Comparison of ENCODE assay signal across 22 cellular contexts in genomic region chr9:95351051-95351450, GRCh38. TPM values are rescaled to one million over a fixed set of nuclear protein-coding genes. Genes with fewer than 3 reads are reported as not detected.
A peak's percentile ranks its signal among the peaks of the same experiment; 100 is the strongest.
DNase-seq lines count a peak whose midpoint lies in the region; ATAC-seq, FAIRE-seq and TF ChIP-seq lines count a peak whose summit lies in the region.
"Had no signal": no experiment of that assay in that cellular context is flagged by ENCODE, and none has a peak within 500 bp of the region (broad histone marks: within the 10 kb centered on the region; RNA-seq: fewer than 3 reads in every experiment).

No MANE protein-coding gene starts in this region.

- H3K23ac ChIP-seq in H1 (ENCODE audit: insufficient read length) (no peak overlapping the region), neuronal stem cell (ENCODE audit: low read depth, low read length, poor library complexity) (peak overlapping the region; percentile 88)

- H3F3A ChIP-seq in GM23338 (replicated peaks; ENCODE audit: low read depth) = 0 out of 2 replicates have a peak, but pooled peaks cover 6% of the 10 kb centered on the region

- H3K4ac ChIP-seq in H1 (replicated peaks; ENCODE audit: insufficient read length, low read depth, low read length) (no peak overlapping the region), neuronal stem cell (ENCODE audit: low read length) (no peak overlapping the region)

- no peak overlapping the region for H3K56ac ChIP-seq in H1 (replicated peaks; ENCODE audit: insufficient read length, low read depth, low read length)

- 0 out of 2 replicates have a peak overlapping the region, but pooled peaks have one; percentile 81 for H2BK15ac ChIP-seq in H1 (ENCODE audit: low read length)
- H2BK15ac ChIP-seq in neuronal stem cell (ENCODE audit: low read length) = peak overlapping the region; percentile 97

- H2BK12ac ChIP-seq in H1 (ENCODE audit: low read depth, low read length) = no peak overlapping the region; the same call in 1 of the 2 replicates
- peak overlapping the region; percentile 60 for H2BK12ac ChIP-seq in neuronal stem cell (ENCODE audit: low read length)

- no peak for TF ChIP-seq RAD21 in H1 (IDR thresholded peaks at IDR 0.05 in 1 of 2, conservative IDR thresholded peaks at IDR 0.05 in 1 of 2; ENCODE audit: low read depth in 2 of 2, low read length in 2 of 2)

- H4K8ac ChIP-seq in H1 (ENCODE audit: extremely low read depth, insufficient read depth, low read length) (no peak overlapping the region; the same call in 1 of the 2 replicates), neuronal stem cell (ENCODE audit: low read depth, low read length) (no peak overlapping the region)

- H3K79me2 ChIP-seq in GM23338 (replicated peaks; ENCODE audit: insufficient read depth) (no peaks in the 10 kb centered on the region), H1 (ENCODE audit: control insufficient read depth in 1 of 2, insufficient read depth in 2 of 2, low read length in 2 of 2) (no peaks in the 10 kb centered on the region)

- DNase-seq in GM23338 (ENCODE audit: low spot score) (no peak), H1 (ENCODE audit: low read depth in 1 of 2, low spot score in 2 of 2) (peak in 1 of 2 experiments; percentile 35), neuronal stem cell (ENCODE audit: low spot score) (no peak), NCI-H2196 (lab: John Stamatoyannopoulos, UW; ENCODE audit: unreplicated experiment) (no peak), Kasumi-1 (lab: John Stamatoyannopoulos, UW) (no peak)
- DNase-seq in stimulated activated CD4-positive, alpha-beta T cell treated with anti-CD3 and anti-CD28 coated beads, Interleukin-4, amount 100 ng/mL, for 1 hour = no peak
- DNase-seq: Caco-2; CD4-positive, CD25-positive, alpha-beta regulatory T cell; CD8-positive, alpha-beta T cell; DMS153; DND-41; GOT3; H9 had no signal

- no peak overlapping the region for H2BK120ac ChIP-seq in H1 (replicated peaks; ENCODE audit: low read depth, low read length)
- H2BK120ac ChIP-seq in neuronal stem cell (ENCODE audit: low read depth, low read length) = no peak overlapping the region

- H3K4me2 ChIP-seq in GM23338 (no peak overlapping the region), H1 (ENCODE audit: insufficient read depth in 1 of 2, low read depth in 2 of 2, low read length in 2 of 2) (no peak overlapping the region), neuronal stem cell (ENCODE audit: insufficient read depth, low read length, poor library complexity, severe bottlenecking) (no peak overlapping the region)
- H3K4me2 ChIP-seq: BLaER1 had no signal

- peaks cover 35% of the 10 kb centered on the region for H3K27me3 Mint-ChIP-seq in GM23338 (ENCODE audit: insufficient read depth, low read depth, poor library complexity)

- no peaks in the 10 kb centered on the region; the same call in 2 of the 3 replicates for H3K4me1 Mint-ChIP-seq in GM23338

- no peak for TF ChIP-seq POLR2A in H1 (IDR thresholded peaks at IDR 0.05; ENCODE audit: control extremely low read depth in 1 of 2, low read depth in 2 of 2, low read length in 2 of 2)

- H2AK5ac ChIP-seq in H1 (ENCODE audit: low read depth, low read length) = no peak overlapping the region
- peak overlapping the region; percentile 91 for H2AK5ac ChIP-seq in neuronal stem cell (ENCODE audit: low read depth, low read length)

- H4K20me1 ChIP-seq in GM23338 (replicated peaks; ENCODE audit: insufficient read depth) (no peaks in the 10 kb centered on the region), H1 (replicated peaks in 1 of 2; ENCODE audit: control insufficient read depth in 1 of 2, insufficient read depth in 2 of 2, low read length in 2 of 2) (no peaks in the 10 kb centered on the region)
- H4K20me1 ChIP-seq: BLaER1 had no signal

- no peak overlapping the region for H2BK20ac ChIP-seq in H1 (ENCODE audit: low read length)

- H3K23me2 ChIP-seq in H1 (ENCODE audit: low read depth, low read length) = peaks cover 12% of the 10 kb centered on the region

- no peaks in the 10 kb centered on the region for H3K4me1 ChIP-seq in GM23338 (ENCODE audit: insufficient read depth)
- H3K4me1 ChIP-seq in H1 (replicated peaks in 1 of 4; ENCODE audit: control insufficient read depth in 3 of 4, insufficient read depth in 4 of 4, low read length in 3 of 4) = peaks cover 0 to 3% (median 1%) of the 10 kb centered on the region in 4 experiments; a peak in 4 of 7 replicates
- peaks cover 0 to 5% of the 10 kb centered on the region in 2 donors for H3K4me1 ChIP-seq in neuronal stem cell (ENCODE audit: control insufficient read depth in 2 of 2, insufficient read depth in 1 of 2, low read depth in 1 of 2, low read length in 2 of 2)
- H3K4me1 ChIP-seq: BLaER1, Caco-2 had no signal

- 91% methylated on average over 25 of the region's 25 CpGs; no CpG with 5 or more reads in 1 of the 2 experiments for whole genome bisulfite sequencing in H1 (ENCODE audit: extremely low coverage in 1 of 2, insufficient coverage in 1 of 2, insufficient read length in 1 of 2, insufficient replicate concordance in 2 of 2, low coverage in 1 of 2, low lambda C conversion rate in 2 of 2, missing lambda C conversion rate in 1 of 2), 2 experiments
- no CpG with 5 or more reads among the region's 25 CpGs for WGBS in neuronal stem cell (ENCODE audit: extremely low coverage in 2 of 2, insufficient read length in 2 of 2, insufficient replicate concordance in 1 of 2), 2 donors

- H3K36me3 ChIP-seq in GM23338 (ENCODE audit: insufficient read depth) = no peaks in the 10 kb centered on the region; the same call in 1 of the 2 replicates
- H3K36me3 ChIP-seq in H1 (ENCODE audit: control insufficient read depth in 2 of 4, insufficient read depth in 4 of 4, low read length in 3 of 4) = no peaks in the 10 kb centered on the region
- H3K36me3 ChIP-seq in neuronal stem cell (replicated peaks in 1 of 2; ENCODE audit: control insufficient read depth in 2 of 2, insufficient read depth in 2 of 2, low read length in 2 of 2) = no peaks in the 10 kb centered on the region
- H3K36me3 ChIP-seq: BLaER1 had no signal

- ATAC-seq in GM23338 = no peak
- ATAC-seq: CD8-positive, alpha-beta T cell; GM12878; HCT116 had no signal

- H3K9me3 ChIP-seq in H1 (ENCODE audit: insufficient read depth in 2 of 2, low read depth in 1 of 2, low read length in 1 of 2) (no peaks in the 10 kb centered on the region), neuronal stem cell (replicated peaks in 1 of 2; ENCODE audit: control insufficient read depth in 2 of 2, insufficient read depth in 1 of 2, low read depth in 1 of 2, low read length in 2 of 2) (peaks cover 7 to 28% of the 10 kb centered on the region in 2 donors)
- H3K9me3 ChIP-seq: Caco-2 had no signal

- no peak for TF ChIP-seq EP300 in H1 (IDR thresholded peaks at IDR 0.05; ENCODE audit: borderline replicate concordance in 1 of 2, low read depth in 2 of 2, low read length in 2 of 2)

- no peaks in the 10 kb centered on the region for H3K9me2 ChIP-seq in GM23338 (ENCODE audit: insufficient read depth)

- H3K79me1 ChIP-seq in H1 (ENCODE audit: low read depth, low read length) = no peaks in the 10 kb centered on the region
- H3K79me1 ChIP-seq in neuronal stem cell (ENCODE audit: low read depth, low read length) = no peaks in the 10 kb centered on the region

- no peak overlapping the region for H4K5ac ChIP-seq in H1 (ENCODE audit: insufficient read length, low read depth, low read length)

- H3K27ac Mint-ChIP-seq in GM23338 = no peak overlapping the region
- H3K27ac Mint-ChIP-seq: B cell; CD8-positive, alpha-beta T cell; H9 had no signal

- no peak for TF ChIP-seq CTCF in GM23338 (conservative IDR thresholded peaks at IDR 0.05; ENCODE audit: low read depth in 2 of 2)
- TF ChIP-seq CTCF in H1 (IDR thresholded peaks at IDR 0.05; ENCODE audit: control extremely low read depth in 1 of 3, insufficient read depth in 1 of 3, low read depth in 1 of 3, low read length in 3 of 3) = no peak

- H3K14ac ChIP-seq in H1 (ENCODE audit: insufficient read length) (no peak overlapping the region), neuronal stem cell (ENCODE audit: low read length) (no peak overlapping the region)

- H3K9ac ChIP-seq in H1 (replicated peaks in 1 of 4; ENCODE audit: extremely low read depth in 1 of 4, low read depth in 3 of 4, low read length in 3 of 4) (no peak overlapping the region), neuronal stem cell (ENCODE audit: low read depth, low read length, poor library complexity) (no peak overlapping the region)
- H3K9ac ChIP-seq: BLaER1 had no signal

- H3K4me3 ChIP-seq in GM23338 (no peak overlapping the region), H1 (ENCODE audit: extremely low read depth in 1 of 4, insufficient read depth in 2 of 4, low read depth in 3 of 4, low read length in 4 of 4) (no peak overlapping the region), neuronal stem cell (ENCODE audit: low read length in 2 of 2) (no peak overlapping the region)
- H3K4me3 ChIP-seq: BLaER1, GM12878 had no signal

- no peaks in the 10 kb centered on the region for H3K9me3 Mint-ChIP-seq in GM23338
- H3K9me3 Mint-ChIP-seq: CD4-positive, CD25-positive, alpha-beta regulatory T cell; CD8-positive, alpha-beta T cell; H9 had no signal

- no peaks in the 10 kb centered on the region for H3K36me3 Mint-ChIP-seq in GM23338 (ENCODE audit: low read depth)
- H3K36me3 Mint-ChIP-seq: CD4-positive, CD25-positive, alpha-beta regulatory T cell; CD8-positive, alpha-beta T cell had no signal

- no peak for FAIRE-seq in H1 (lab: Jason Lieb, UNC)
- FAIRE-seq: A204.1, G401.6, GM12878, GM19239 had no signal

- H2BK5ac ChIP-seq in H1 (ENCODE audit: low read depth, low read length) (no peak overlapping the region), neuronal stem cell (ENCODE audit: low read length) (peak overlapping the region; percentile 77)

- CTCF ChIA-PET in H1 (lab: Charles Lee; ENCODE audit: partially characterized antibody) = interaction anchor here (0.6 to 2.5 kb wide), 5 partner anchors 10 to 650 kb away, joined by 3 to 9 read pairs (median 4); no protein-coding TSS in a partner anchor

- H2AFZ ChIP-seq in GM23338 (peak overlapping the region; percentile 43; the same call in 1 of the 2 replicates), H1 (ENCODE audit: low read length) (no peak overlapping the region), neuronal stem cell (ENCODE audit: low read length) (no peak overlapping the region)

- no peak overlapping the region for H3K4me3 Mint-ChIP-seq in GM23338
- H3K4me3 Mint-ChIP-seq: B cell; CD4-positive, CD25-positive, alpha-beta regulatory T cell; CD8-positive, alpha-beta T cell had no signal

- POLR2A ChIA-PET in H1 (lab: Charles Lee; ENCODE audit: partially characterized antibody) = no interaction called here

- H3K18ac ChIP-seq in H1 (ENCODE audit: extremely low read depth, low read length) (no peak overlapping the region), neuronal stem cell (ENCODE audit: low read length) (peak overlapping the region; percentile 60)

- H3K27ac ChIP-seq in GM23338 (ENCODE audit: low read depth) (no peak overlapping the region), H1 (ENCODE audit: low read depth, low read length) (no peak overlapping the region), neuronal stem cell (replicated peaks; ENCODE audit: low read length) (no peak overlapping the region)
- H3K27ac ChIP-seq: 22Rv1, BLaER1, C4-2B had no signal

- peak overlapping the region; percentile 46 for H4K91ac ChIP-seq in H1 (replicated peaks; ENCODE audit: insufficient read length, low read length)
- no peak overlapping the region for H4K91ac ChIP-seq in neuronal stem cell (ENCODE audit: low read depth, low read length, poor library complexity)

- H3K27me3 ChIP-seq in GM23338 (ENCODE audit: insufficient read depth) (peaks cover 51% of the 10 kb centered on the region), H1 (replicated peaks in 1 of 4; ENCODE audit: control insufficient read depth in 3 of 4, extremely low read depth in 1 of 4, insufficient read depth in 3 of 4, low read length in 3 of 4) (peaks cover 12 to 37% (median 34%) of the 10 kb centered on the region in 4 experiments; a peak in 6 of 7 replicates), neuronal stem cell (ENCODE audit: control insufficient read depth in 3 of 3, insufficient read depth in 3 of 3, low read depth in 1 of 3, low read length in 3 of 3) (peaks cover 0 to 23% (median 5%) of the 10 kb centered on the region in 3 experiments)
- H3K27me3 ChIP-seq: BLaER1 had no signal

RNA-seq across cellular contexts. Expression of gene FANCC, which starts 33.5 kb away (rescaled TPM):
- 12.9 and 18.1 TPM in 2 replicates for total RNA-seq in GM23338 (2014; rRNA removed; shearing (Covaris generic))
- 7.1 and 7.8 TPM in 2 replicates for polyA plus RNA-seq in GM23338 (2016; fragmentation: Nextera tagmentation; extraction: Ambion mirVana)
- total RNA-seq in H1 (2021; fragmentation: NEBNext Ultra II Directional; extraction: Animal tissue kit (Norgen Biotek cat#: 25700)) = 15.2 and 15.4 TPM in 2 replicates
- polyA plus RNA-seq in H1 (2011; rRNA removed) = 7.6 and 7.8 TPM in 2 replicates
- polyA plus RNA-seq in H1 (2011; cell fraction: cytosol; rRNA removed) = 8.4 TPM
- 7.9 TPM for polyA plus RNA-seq in H1 (2011; cell fraction: nucleus; rRNA removed)
- 8.3 to 9.8 TPM (median 9.0 TPM) in 4 replicates for polyA plus RNA-seq in H1 (2012, experiment 1 of 2)
- polyA plus RNA-seq in H1 (2012, experiment 2 of 2) = 4.8 TPM
- polyA plus RNA-seq in H1 (2013, experiment 1 of 2) = 6.6 TPM
- 6.8 TPM for polyA plus RNA-seq in H1 (2013, experiment 2 of 2)
- polyA minus RNA-seq in H1 (2011; rRNA and poly(A)+ RNA removed) = 16.4 and 23.2 TPM in 2 replicates
- 10.3 TPM for polyA minus RNA-seq in H1 (2011; cell fraction: cytosol; rRNA and poly(A)+ RNA removed)
- 25.0 TPM for polyA minus RNA-seq in H1 (2011; cell fraction: nucleus; rRNA and poly(A)+ RNA removed)
- polyA plus RNA-seq in neuronal stem cell (2013, experiment 1 of 2) = 7.2 TPM
- polyA plus RNA-seq in neuronal stem cell (2013, experiment 2 of 2) = 7.0 TPM
